In the genomic region with DNA sequence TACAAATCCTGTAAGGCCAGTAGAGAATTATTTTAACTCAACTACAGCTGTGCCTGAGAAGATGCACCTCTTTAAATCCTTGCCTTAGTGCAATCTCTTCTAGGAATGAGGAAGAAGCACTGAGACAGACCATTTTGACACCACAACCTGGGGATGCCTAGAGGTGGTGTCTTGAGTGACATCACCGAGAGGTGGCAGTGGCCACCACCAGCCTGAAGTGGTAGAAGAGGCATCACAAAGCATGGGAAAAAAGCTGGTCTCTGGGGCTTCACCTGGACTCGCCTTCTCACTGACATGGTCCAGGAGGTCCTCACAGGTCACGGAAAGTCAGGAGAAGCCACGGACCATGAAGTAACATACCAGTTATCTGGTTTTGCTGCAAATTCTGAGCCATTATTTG, we compare ENCODE assay signal across 21 cellular contexts.
DNase-seq lines count a peak whose midpoint lies in the region; ATAC-seq and TF ChIP-seq lines count a peak whose summit lies in the region.
"Had no signal": no experiment of that assay in that cellular context is flagged by ENCODE, and none has a peak within 500 bp of the region (broad histone marks: within the 10 kb centered on the region; RNA-seq: fewer than 3 reads in every experiment).

No MANE protein-coding gene starts in this region.

- intact Hi-C loops in left ventricle myocardium inferior (cut with micrococcal nuclease): no loop called here
- intact Hi-C loops in Right ventricle myocardium superior (cut with DNase I): no loop called here

- no peaks in the 10 kb centered on the region for H3K9me3 ChIP-seq in left ventricle myocardium inferior (replicated peaks)
- H3K9me3 ChIP-seq: lower lobe of right lung had no signal

- no peak overlapping the region for H3K4me3 ChIP-seq in left ventricle myocardium inferior
- H3K4me3 ChIP-seq: lower lobe of right lung had no signal

- ATAC-seq in Right ventricle myocardium superior (ENCODE audit: poor library complexity) (no peak), HG02588 (IDR thresholded peaks at IDR 0.05; ENCODE audit: unreplicated experiment) (no peak)
- ATAC-seq: activated CD8-positive, alpha-beta T cell treated with anti-CD3 and anti-CD28 coated beads for 36 hours; lower lobe of right lung; stimulated activated naive B cell treated with anti-CD40 and anti-IgM and Interleukin-4, amounts not matched to agents 10 μg/mL and 1 μg/mL and 100 μg/mL, for 72 hours; T-helper 17 cell had no signal

- DNase-seq in left ventricle myocardium inferior: no peak
- no peak for DNase-seq in Right ventricle myocardium superior
- DNase-seq in SKM-1 (lab: John Stamatoyannopoulos, UW; ENCODE audit: unreplicated experiment): peak; percentile 18
- no peak for DNase-seq in activated CD4-positive, alpha-beta T cell treated with anti-CD3 and anti-CD28 coated beads for 4 hours
- no peak for DNase-seq in occipital lobe (lab: John Stamatoyannopoulos, UW)
- no peak for DNase-seq in NCI-H69 (lab: John Stamatoyannopoulos, UW)
- DNase-seq: activated CD8-positive, alpha-beta T cell treated with anti-CD3 and anti-CD28 coated beads for 36 hours; activated naive CD4-positive, alpha-beta T cell treated with anti-CD3 and anti-CD28 coated beads, Interleukin-2, amount 10 ng/mL, durations not matched to agents 7 days and 5 days; activated T-cell treated with anti-CD3 and anti-CD28 coated beads, Interleukin-2, amount 50 U/mL, for 24 hours; aorta; CD4-positive, CD25-positive, alpha-beta regulatory T cell; GF-D8; KG1; lower lobe of right lung; NCI-H1105 treated with DMSO at 0.1 percent for 48 hours; NCI-H524; SIG-M5; stimulated activated naive B cell treated with anti-CD40 and anti-IgM and Interleukin-4, amounts not matched to agents 10 μg/mL and 1 μg/mL and 100 μg/mL, for 72 hours; T-helper 17 cell had no signal

- H3K27me3 ChIP-seq in left ventricle myocardium inferior (ENCODE audit: low read depth): no peaks in the 10 kb centered on the region
- H3K27me3 ChIP-seq in layer of hippocampus (ENCODE audit: control insufficient read depth, insufficient read depth, low read length): no peaks in the 10 kb centered on the region

- TF ChIP-seq CTCF in left ventricle myocardium inferior (IDR thresholded peaks at IDR 0.05; ENCODE audit: borderline replicate concordance): no peak

- H3K36me3 ChIP-seq in left ventricle myocardium inferior: peaks cover 80% of the 10 kb centered on the region

- H3K27ac ChIP-seq in left ventricle myocardium inferior (replicated peaks) (peak overlapping the region; percentile 64), layer of hippocampus (ENCODE audit: low read depth, low read length) (peak overlapping the region; percentile 54)

- peaks cover 100% of the 10 kb centered on the region for H3K4me1 ChIP-seq in left ventricle myocardium inferior
